Comparison of ENCODE assay signal across 8 cellular contexts in genomic region chr12:123232472-123232806, GRCh38. TPM values are rescaled to one million over a fixed set of nuclear protein-coding genes. Genes with fewer than 3 reads are reported as not detected.
DNase-seq lines count a peak whose midpoint lies in the region; ATAC-seq and TF ChIP-seq lines count a peak whose summit lies in the region.

No MANE protein-coding gene starts in this region.

- no peaks in the 10 kb centered on the region for H3K27me3 Mint-ChIP-seq in effector memory CD8-positive, alpha-beta T cell
- no peaks in the 10 kb centered on the region for H3K27me3 Mint-ChIP-seq in natural killer cell (ENCODE audit: low read depth in 2 of 2)

- peak overlapping the region; percentile 92 to 100 for H3K4me3 Mint-ChIP-seq in effector memory CD8-positive, alpha-beta T cell
- peak overlapping the region; percentile 98 for H3K4me3 Mint-ChIP-seq in natural killer cell

- peaks cover 50 to 58% of the 10 kb centered on the region in 2 donors for H3K4me1 Mint-ChIP-seq in effector memory CD8-positive, alpha-beta T cell (ENCODE audit: low read depth in 2 of 2)
- peaks cover 60 to 64% of the 10 kb centered on the region in 2 donors for H3K4me1 Mint-ChIP-seq in natural killer cell

- peaks cover 34% of the 10 kb centered on the region for H3K36me3 Mint-ChIP-seq in effector memory CD8-positive, alpha-beta T cell (ENCODE audit: insufficient read depth)
- H3K36me3 Mint-ChIP-seq in natural killer cell, result no peaks in the 10 kb centered on the region

- no peaks in the 10 kb centered on the region for H3K9me3 Mint-ChIP-seq in effector memory CD8-positive, alpha-beta T cell
- H3K9me3 Mint-ChIP-seq in natural killer cell, result no peaks in the 10 kb centered on the region

- no peak for TF ChIP-seq CTCF in natural killer cell (IDR thresholded peaks at IDR 0.05)

- intact Hi-C loops in natural killer cell (cut with micrococcal nuclease), result loop anchor here (2.0 to 10.0 kb wide), 5 partner anchors 78 to 258 kb away; partner anchors contain the start of genes OGFOD2, PITPNM2 and SBNO1

- no peak for ATAC-seq in effector memory CD8-positive, alpha-beta T cell (replicated peaks)
- ATAC-seq in natural killer cell, result no peak

- H3K27ac Mint-ChIP-seq in effector memory CD8-positive, alpha-beta T cell, result peak overlapping the region; percentile 97 to 100
- H3K27ac Mint-ChIP-seq in natural killer cell, result peak overlapping the region; percentile 99

- peak; percentile 78 for DNase-seq in GM03348 (ENCODE audit: low spot score)
- DNase-seq in NCI-H226, result peak; percentile 3
- no peak for DNase-seq in effector memory CD8-positive, alpha-beta T cell
- no peak for DNase-seq in natural killer cell
- DNase-seq in NCI-H2029 treated with DMSO at 0.1 percent for 48 hours (lab: John Stamatoyannopoulos, UW), result no peak
- no peak for DNase-seq in T1000 (lab: John Stamatoyannopoulos, UW)
- no peak for DNase-seq in activated CD4-positive, alpha-beta T cell treated with anti-CD3 and anti-CD28 coated beads for 4 hours
- DNase-seq in medulla oblongata (ENCODE audit: extremely low spot score), result no peak

RNA-seq across cellular contexts. Expression of gene MPHOSPH9, which starts 0.5 kb away (rescaled TPM):
- total RNA-seq in natural killer cell, result 100 to 1,000 TPM in 2 of 3 donors, 10 to 100 TPM in 1; 97.6 to 114 (median 109) TPM

RNA-seq across cellular contexts. Expression of gene MTRFR, which starts 0.8 kb away (rescaled TPM):
- 10 to 100 TPM; 16.2 to 18.5 (median 17.0) TPM for total RNA-seq in natural killer cell

RNA-seq across cellular contexts. Expression of gene CDK2AP1, which starts 39.2 kb away (rescaled TPM):
- 10 to 100 TPM in 2 of 3 donors, 1 to 10 TPM in 1; 8.2 to 13.3 (median 11.6) TPM for total RNA-seq in natural killer cell

Comparison
In these comparisons a context has a peak if more than half of its experiments do, and no peak if none do; other contexts are left out.
1. DNase-seq: peak in GM03348 (single experiment) and NCI-H226 (single experiment); none in effector memory CD8-positive, alpha-beta T cell (0 of 3), natural killer cell (single experiment), NCI-H2029 treated with DMSO at 0.1 percent for 48 hours (single experiment), T1000 (single experiment), activated CD4-positive, alpha-beta T cell treated with anti-CD3 and anti-CD28 coated beads for 4 hours (0 of 2) and medulla oblongata (single experiment).